In the genomic region with DNA sequence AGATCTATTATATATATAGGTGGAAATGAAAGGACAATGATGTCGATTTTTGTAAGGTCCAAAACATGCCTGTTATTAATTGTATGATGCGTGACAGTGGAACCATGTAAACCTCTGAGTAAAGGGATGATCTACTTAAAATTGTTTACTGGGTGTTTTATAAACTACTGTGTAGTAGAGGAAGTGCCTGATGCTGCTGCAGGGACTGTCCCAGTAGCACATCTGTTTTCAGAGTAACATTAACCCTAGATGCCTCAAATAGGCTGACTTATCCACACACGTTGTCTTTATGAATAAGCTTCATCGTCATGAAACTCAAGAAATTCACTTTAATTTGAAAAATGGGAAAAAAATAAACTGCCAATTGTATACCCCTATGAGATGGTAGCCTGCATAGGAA, we compare ENCODE assay signal across 3 cellular contexts.
TF ChIP-seq lines count a peak whose summit lies in the region.

No MANE protein-coding gene starts in this region.

TF ChIP-seq in SK-N-SH, 30 proteins besides CTCF, POLR2A, EP300 and RAD21 (continued from another document):
- TF ChIP-seq GATA2 (CRISPR knock-in tag; IDR thresholded peaks at IDR 0.05) (no peak), FOXJ3 (CRISPR knock-in tag; IDR thresholded peaks at IDR 0.05) (no peak), POLR2AphosphoS5 (IDR thresholded peaks at IDR 0.05; ENCODE audit: low read depth, low read length) (no peak), FOXM1 (IDR thresholded peaks at IDR 0.05; ENCODE audit: low read depth) (no peak)

TF ChIP-seq in SK-N-SH treated with all-trans-retinoic acid at 6 μM for 48 hours, 23 proteins besides CTCF, POLR2A, EP300 and RAD21 (continued from another document):
- TF ChIP-seq ZNF70 (CRISPR knock-in tag; IDR thresholded peaks at IDR 0.05): no peak

TF ChIP-seq in neural cell, 6 proteins besides CTCF, POLR2A, EP300 and RAD21 (continued from another document):
- TF ChIP-seq SMC3 (conservative IDR thresholded peaks at IDR 0.05; ENCODE audit: poor library complexity) (no peak), TAF1 (IDR thresholded peaks at IDR 0.05; ENCODE audit: low read depth) (no peak), POLR2AphosphoS5 (IDR thresholded peaks at IDR 0.05) (no peak), EZH2 (IDR thresholded peaks at IDR 0.05; ENCODE audit: borderline replicate concordance, insufficient read depth, low read length, poor library complexity, severe bottlenecking) (no peak)
- TF ChIP-seq, protein P1, sequence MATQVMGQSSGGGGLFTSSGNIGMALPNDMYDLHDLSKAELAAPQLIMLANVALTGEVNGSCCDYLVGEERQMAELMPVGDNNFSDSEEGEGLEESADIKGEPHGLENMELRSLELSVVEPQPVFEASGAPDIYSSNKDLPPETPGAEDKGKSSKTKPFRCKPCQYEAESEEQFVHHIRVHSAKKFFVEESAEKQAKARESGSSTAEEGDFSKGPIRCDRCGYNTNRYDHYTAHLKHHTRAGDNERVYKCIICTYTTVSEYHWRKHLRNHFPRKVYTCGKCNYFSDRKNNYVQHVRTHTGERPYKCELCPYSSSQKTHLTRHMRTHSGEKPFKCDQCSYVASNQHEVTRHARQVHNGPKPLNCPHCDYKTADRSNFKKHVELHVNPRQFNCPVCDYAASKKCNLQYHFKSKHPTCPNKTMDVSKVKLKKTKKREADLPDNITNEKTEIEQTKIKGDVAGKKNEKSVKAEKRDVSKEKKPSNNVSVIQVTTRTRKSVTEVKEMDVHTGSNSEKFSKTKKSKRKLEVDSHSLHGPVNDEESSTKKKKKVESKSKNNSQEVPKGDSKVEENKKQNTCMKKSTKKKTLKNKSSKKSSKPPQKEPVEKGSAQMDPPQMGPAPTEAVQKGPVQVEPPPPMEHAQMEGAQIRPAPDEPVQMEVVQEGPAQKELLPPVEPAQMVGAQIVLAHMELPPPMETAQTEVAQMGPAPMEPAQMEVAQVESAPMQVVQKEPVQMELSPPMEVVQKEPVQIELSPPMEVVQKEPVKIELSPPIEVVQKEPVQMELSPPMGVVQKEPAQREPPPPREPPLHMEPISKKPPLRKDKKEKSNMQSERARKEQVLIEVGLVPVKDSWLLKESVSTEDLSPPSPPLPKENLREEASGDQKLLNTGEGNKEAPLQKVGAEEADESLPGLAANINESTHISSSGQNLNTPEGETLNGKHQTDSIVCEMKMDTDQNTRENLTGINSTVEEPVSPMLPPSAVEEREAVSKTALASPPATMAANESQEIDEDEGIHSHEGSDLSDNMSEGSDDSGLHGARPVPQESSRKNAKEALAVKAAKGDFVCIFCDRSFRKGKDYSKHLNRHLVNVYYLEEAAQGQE (IDR thresholded peaks at IDR 0.05; ENCODE audit: borderline replicate concordance): no peak
